18 cellular contexts compared by ENCODE assay signal in the genomic region with DNA sequence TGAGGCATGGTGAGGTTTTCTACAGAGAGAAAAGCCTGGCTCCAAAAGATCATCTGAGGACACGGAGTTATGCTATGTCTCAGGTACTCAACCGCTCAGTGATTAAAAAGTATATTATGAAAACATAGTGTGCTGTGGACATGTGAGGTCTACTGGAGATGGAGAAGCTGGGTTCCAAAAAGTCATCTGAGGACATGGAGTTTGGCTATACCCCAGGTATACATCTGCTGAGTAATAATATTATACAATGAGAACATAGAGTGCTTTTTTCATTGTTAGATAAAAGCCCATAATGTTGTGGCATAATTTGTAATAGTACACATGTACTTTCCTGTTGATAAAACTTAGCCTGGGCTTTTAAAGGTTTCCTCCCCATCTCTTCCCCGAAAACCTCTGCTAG.
DNase-seq lines count a peak whose midpoint lies in the region; ATAC-seq and TF ChIP-seq lines count a peak whose summit lies in the region.
"Had no signal": no experiment of that assay in that cellular context is flagged by ENCODE, and none has a peak within 500 bp of the region (broad histone marks: within the 10 kb centered on the region; RNA-seq: fewer than 3 reads in every experiment).

No MANE protein-coding gene starts in this region.

- DNase-seq in Right ventricle myocardium inferior (ENCODE audit: missing footprints): no peak
- DNase-seq in cardiac septum (ENCODE audit: low spot score): no peak
- peak; percentile 34 for DNase-seq in DMS 273 (lab: John Stamatoyannopoulos, UW; ENCODE audit: unreplicated experiment)
- DNase-seq in amniotic epithelial cell (ENCODE audit: low read depth): peak; percentile 10
- peak; percentile 73 for DNase-seq in fibroblast of pulmonary artery (ENCODE audit: low read depth)
- no peak for DNase-seq in chondrocyte (ENCODE audit: low spot score)
- DNase-seq in glomerular visceral epithelial cell (ENCODE audit: extremely low spot score): no peak
- DNase-seq: Caco-2; CD4-positive, CD25-positive, alpha-beta regulatory T cell; CD8-positive, alpha-beta T cell; DMS53; DMS79 treated with DMSO at 0.1 percent for 48 hours; GF-D8; H9 had no signal

- peaks cover 1% of the 10 kb centered on the region for H3K36me3 Mint-ChIP-seq in chondrocyte (ENCODE audit: low read depth)
- H3K36me3 Mint-ChIP-seq: CD4-positive, CD25-positive, alpha-beta regulatory T cell; CD8-positive, alpha-beta T cell had no signal

- TF ChIP-seq CTCF in fibroblast of pulmonary artery (IDR thresholded peaks at IDR 0.05; ENCODE audit: low read length, missing control alignments): no peak
- no peak for TF ChIP-seq CTCF in chondrocyte (IDR thresholded peaks at IDR 0.05)

- intact Hi-C loops in Right ventricle myocardium inferior (cut with DNase I): no loop called here
- intact Hi-C loops in cardiac septum (cut with DNase I): no loop called here

- no peak overlapping the region for H3K4me3 Mint-ChIP-seq in chondrocyte (ENCODE audit: unreplicated experiment)
- H3K4me3 Mint-ChIP-seq: B cell; CD4-positive, CD25-positive, alpha-beta regulatory T cell; CD8-positive, alpha-beta T cell; GM23338; H9 had no signal

- no peak overlapping the region for H3K4me3 ChIP-seq in fibroblast of pulmonary artery (replicated peaks; ENCODE audit: low read depth, low read length)
- H3K4me3 ChIP-seq: BLaER1, GM23338 had no signal

- H3K27me3 Mint-ChIP-seq in chondrocyte (ENCODE audit: low read depth): peaks cover 42% of the 10 kb centered on the region

- no peaks in the 10 kb centered on the region for H3K9me3 Mint-ChIP-seq in chondrocyte (ENCODE audit: low read depth)
- H3K9me3 Mint-ChIP-seq: CD4-positive, CD25-positive, alpha-beta regulatory T cell; CD8-positive, alpha-beta T cell; GM23338; H9 had no signal

- H3K27ac Mint-ChIP-seq in chondrocyte (ENCODE audit: unreplicated experiment): no peak overlapping the region
- H3K27ac Mint-ChIP-seq: B cell; CD4-positive, CD25-positive, alpha-beta regulatory T cell; CD8-positive, alpha-beta T cell; GM23338; H9 had no signal

- H3K4me1 Mint-ChIP-seq in chondrocyte (ENCODE audit: low read depth): no peaks in the 10 kb centered on the region
- H3K4me1 Mint-ChIP-seq: B cell; CD4-positive, CD25-positive, alpha-beta regulatory T cell; GM23338; H9 had no signal

- ATAC-seq in Right ventricle myocardium inferior: peak; percentile 50
- ATAC-seq: CD8-positive, alpha-beta T cell; GM23338; HCT116 had no signal

Comparison
In these comparisons a context has a peak if more than half of its experiments do, and no peak if none do; other contexts are left out.
1. DNase-seq: peak in DMS 273 (single experiment), amniotic epithelial cell (single experiment) and fibroblast of pulmonary artery (single experiment); none in Right ventricle myocardium inferior (single experiment), cardiac septum (single experiment), chondrocyte (single experiment) and glomerular visceral epithelial cell (single experiment).